ENCODE assay signal across 16 cellular contexts in genomic region chr12:114686421-114687268, GRCh38. TPM values are rescaled to one million over a fixed set of nuclear protein-coding genes. Genes with fewer than 3 reads are reported as not detected.
DNase-seq lines count a peak whose midpoint lies in the region; ATAC-seq and TF ChIP-seq lines count a peak whose summit lies in the region.
"Had no signal": no experiment of that assay in that cellular context is flagged by ENCODE, and none has a peak within 500 bp of the region (broad histone marks: within the 10 kb centered on the region; RNA-seq: fewer than 3 reads in every experiment).

No MANE protein-coding gene starts in this region.

- WGBS in thyroid gland, 2 donors, result 19 to 25% methylated on average over 39 to 42 of the region's 42 CpGs
- 17 to 27% (median 19%) methylated on average over 42 of the region's 42 CpGs for WGBS in spleen, 5 donors

- H3K27ac ChIP-seq in thyroid gland (peak overlapping the region; percentile 97 to 99 (median 99)), spleen (no peak overlapping the region)
- H3K27ac ChIP-seq: HL-60, SJSA1 had no signal

- H3K9me3 ChIP-seq in thyroid gland, result no peaks in the 10 kb centered on the region
- no peaks in the 10 kb centered on the region for H3K9me3 ChIP-seq in spleen
- H3K9me3 ChIP-seq: SJSA1 had no signal

- H3K36me3 ChIP-seq in thyroid gland, result peaks cover 0 to 6% of the 10 kb centered on the region in 2 donors
- H3K36me3 ChIP-seq in spleen, result no peaks in the 10 kb centered on the region

- intact Hi-C loops in activated CD8-positive, alpha-beta T cell treated with anti-CD3 and anti-CD28 coated beads for 36 hours (cut with micrococcal nuclease), result loop anchor here (10.0 kb wide), 1 partner anchor 282 kb away; the partner anchor contains the start of gene TBX5
- intact Hi-C loops in thyroid gland (cut with DNase I) (no loop called here), spleen (cut with DNase I; ENCODE audit: low total_unique reads) (no loop called here)

- CTCF ChIA-PET in activated CD8-positive, alpha-beta T cell treated with anti-CD3 and anti-CD28 coated beads, Interleukin-2, amount 10 ng/mL, durations not matched to agents 7 days and 5 days (lab: Charles Lee), result no interaction called here
- CTCF ChIA-PET in activated CD8-positive, alpha-beta T cell treated with anti-CD3 and anti-CD28 coated beads for 36 hours (lab: Charles Lee), result no interaction called here

- peaks cover 7% of the 10 kb centered on the region for H3K36me3 Mint-ChIP-seq in activated CD8-positive, alpha-beta T cell treated with anti-CD3 and anti-CD28 coated beads, Interleukin-2, amount 10 ng/mL, durations not matched to agents 7 days and 5 days (ENCODE audit: low read depth)
- H3K36me3 Mint-ChIP-seq in activated CD8-positive, alpha-beta T cell treated with anti-CD3 and anti-CD28 coated beads for 36 hours (ENCODE audit: low read depth), result no peaks in the 10 kb centered on the region
- H3K36me3 Mint-ChIP-seq in mesothelial cell of epicardium, result peaks cover 12% of the 10 kb centered on the region
- H3K36me3 Mint-ChIP-seq: immature natural killer cell had no signal

- H3K27me3 ChIP-seq in thyroid gland (no peaks in the 10 kb centered on the region), spleen (replicated peaks in 1 of 7) (peaks cover 4 to 100% (median 80%) of the 10 kb centered on the region in 7 donors)
- H3K27me3 ChIP-seq: SJSA1 had no signal

- H3K9me3 Mint-ChIP-seq in activated CD8-positive, alpha-beta T cell treated with anti-CD3 and anti-CD28 coated beads, Interleukin-2, amount 10 ng/mL, durations not matched to agents 7 days and 5 days (ENCODE audit: insufficient read depth), result peaks cover 11% of the 10 kb centered on the region
- H3K9me3 Mint-ChIP-seq in activated CD8-positive, alpha-beta T cell treated with anti-CD3 and anti-CD28 coated beads for 36 hours, result peaks cover 1% of the 10 kb centered on the region
- no peaks in the 10 kb centered on the region for H3K9me3 Mint-ChIP-seq in mesothelial cell of epicardium
- H3K9me3 Mint-ChIP-seq: memory B cell had no signal

- H3K27me3 Mint-ChIP-seq in activated CD8-positive, alpha-beta T cell treated with anti-CD3 and anti-CD28 coated beads, Interleukin-2, amount 10 ng/mL, durations not matched to agents 7 days and 5 days (ENCODE audit: low read depth), result peaks cover 90% of the 10 kb centered on the region
- H3K27me3 Mint-ChIP-seq in activated CD8-positive, alpha-beta T cell treated with anti-CD3 and anti-CD28 coated beads for 36 hours, result peaks cover 93% of the 10 kb centered on the region
- peaks cover 6% of the 10 kb centered on the region for H3K27me3 Mint-ChIP-seq in mesothelial cell of epicardium (ENCODE audit: low read depth)

- no peak for DNase-seq in activated CD8-positive, alpha-beta T cell treated with anti-CD3 and anti-CD28 coated beads, Interleukin-2, amount 10 ng/mL, durations not matched to agents 7 days and 5 days
- DNase-seq in activated CD8-positive, alpha-beta T cell treated with anti-CD3 and anti-CD28 coated beads for 36 hours, result no peak
- DNase-seq in ecto neural progenitor cell (ENCODE audit: low spot score) (peak; percentile 66), mesothelial cell of epicardium (ENCODE audit: low spot score in 2 of 2, unreplicated experiment in 2 of 2) (peak in 1 of 2 experiments; percentile 52), thyroid gland (peak; percentile 76 to 78), spleen (no peak)
- DNase-seq: activated effector memory CD4-positive, alpha-beta T cell treated with Interleukin-2 at 50 U/mL for 16 hours; foreskin melanocyte; immature natural killer cell; NCI-H146; stimulated activated CD4-positive, alpha-beta T cell treated with anti-CD3 and anti-CD28 coated beads, Interleukin-1b, Interleukin-23, amount 100 ng/mL, for 48 hours had no signal

- peaks cover 40 to 47% of the 10 kb centered on the region in 2 donors for H3K4me1 ChIP-seq in thyroid gland
- H3K4me1 ChIP-seq in spleen, result peaks cover 0 to 39% (median 18%) of the 10 kb centered on the region in 6 donors

- no peak for ATAC-seq in activated CD8-positive, alpha-beta T cell treated with anti-CD3 and anti-CD28 coated beads, Interleukin-2, amount 10 ng/mL, durations not matched to agents 7 days and 5 days
- ATAC-seq in activated CD8-positive, alpha-beta T cell treated with anti-CD3 and anti-CD28 coated beads for 36 hours, result no peak
- ATAC-seq in HG03108 (IDR thresholded peaks at IDR 0.05; ENCODE audit: unreplicated experiment) (no peak), GM18907 (IDR thresholded peaks at IDR 0.05; ENCODE audit: unreplicated experiment) (no peak)

- H3K4me3 ChIP-seq in thyroid gland (replicated peaks in 1 of 3) (peak overlapping the region in 1 of 3 donors; percentile 8), spleen (no peak overlapping the region)
- H3K4me3 ChIP-seq: SJSA1 had no signal

- no peak overlapping the region for H3K4me3 Mint-ChIP-seq in activated CD8-positive, alpha-beta T cell treated with anti-CD3 and anti-CD28 coated beads, Interleukin-2, amount 10 ng/mL, durations not matched to agents 7 days and 5 days
- no peak overlapping the region for H3K4me3 Mint-ChIP-seq in activated CD8-positive, alpha-beta T cell treated with anti-CD3 and anti-CD28 coated beads for 36 hours
- peak overlapping the region; percentile 100 for H3K4me3 Mint-ChIP-seq in mesothelial cell of epicardium
- H3K4me3 Mint-ChIP-seq: memory B cell had no signal

- no peak for TF ChIP-seq CTCF in activated CD8-positive, alpha-beta T cell treated with anti-CD3 and anti-CD28 coated beads for 36 hours (IDR thresholded peaks at IDR 0.05)
- TF ChIP-seq CTCF in mesothelial cell of epicardium (IDR thresholded peaks at IDR 0.05; ENCODE audit: unreplicated experiment) (no peak), thyroid gland (IDR thresholded peaks at IDR 0.05) (no peak), spleen (IDR thresholded peaks at IDR 0.05 in 8 of 11, conservative IDR thresholded peaks at IDR 0.05 in 3 of 11) (no peak)

- peak overlapping the region; percentile 48 for H3K27ac Mint-ChIP-seq in activated CD8-positive, alpha-beta T cell treated with anti-CD3 and anti-CD28 coated beads, Interleukin-2, amount 10 ng/mL, durations not matched to agents 7 days and 5 days
- no peak overlapping the region for H3K27ac Mint-ChIP-seq in activated CD8-positive, alpha-beta T cell treated with anti-CD3 and anti-CD28 coated beads for 36 hours
- H3K27ac Mint-ChIP-seq in mesothelial cell of epicardium, result peak overlapping the region; percentile 100
- H3K27ac Mint-ChIP-seq: immature natural killer cell, memory B cell had no signal

- H3K4me1 Mint-ChIP-seq in activated CD8-positive, alpha-beta T cell treated with anti-CD3 and anti-CD28 coated beads, Interleukin-2, amount 10 ng/mL, durations not matched to agents 7 days and 5 days (ENCODE audit: low read depth), result peaks cover 14% of the 10 kb centered on the region
- H3K4me1 Mint-ChIP-seq in activated CD8-positive, alpha-beta T cell treated with anti-CD3 and anti-CD28 coated beads for 36 hours (ENCODE audit: low read depth), result peaks cover 21% of the 10 kb centered on the region
- peaks cover 67% of the 10 kb centered on the region for H3K4me1 Mint-ChIP-seq in mesothelial cell of epicardium

- POLR2A ChIA-PET in activated CD8-positive, alpha-beta T cell treated with anti-CD3 and anti-CD28 coated beads, Interleukin-2, amount 10 ng/mL, durations not matched to agents 7 days and 5 days (lab: Charles Lee), result no interaction called here
- POLR2A ChIA-PET in activated CD8-positive, alpha-beta T cell treated with anti-CD3 and anti-CD28 coated beads for 36 hours (lab: Charles Lee), result no interaction called here

- TF ChIP-seq POLR2A in thyroid gland (IDR thresholded peaks at IDR 0.05) (no peak), spleen (IDR thresholded peaks at IDR 0.05) (no peak)

RNA-seq across cellular contexts. Expression of gene TBX3, which starts 2.7 kb away (rescaled TPM):
- total RNA-seq in activated CD8-positive, alpha-beta T cell treated with anti-CD3 and anti-CD28 coated beads, Interleukin-2, amount 10 ng/mL, durations not matched to agents 7 days and 5 days, result not detected
- total RNA-seq in activated CD8-positive, alpha-beta T cell treated with anti-CD3 and anti-CD28 coated beads for 36 hours, result not detected
- total RNA-seq in mesothelial cell of epicardium (409 to 427 TPM (median 425 TPM) in 3 replicates), thyroid gland (100 to 1,000 TPM; 104 to 258 (median 192) TPM), spleen (10 to 100 TPM; 10.2 to 22.1 (median 16.3) TPM)
- 1 to 10 TPM; 3.1 to 6.9 (median 3.5) TPM for polyA plus RNA-seq in spleen
- polyA plus RNA-seq: immature natural killer cell had no signal

Comparison
In these comparisons a context has a peak if more than half of its experiments do, and no peak if none do; other contexts are left out.
1. DNase-seq: peak in ecto neural progenitor cell (single experiment) and thyroid gland (2 of 2); none in activated CD8-positive, alpha-beta T cell treated with anti-CD3 and anti-CD28 coated beads, Interleukin-2, amount 10 ng/mL, durations not matched to agents 7 days and 5 days (single experiment), activated CD8-positive, alpha-beta T cell treated with anti-CD3 and anti-CD28 coated beads for 36 hours (single experiment) and spleen (single experiment).
2. H3K27ac ChIP-seq: peak in thyroid gland (3 of 3); none in spleen (0 of 8).
3. RNA of gene TBX3, which starts 2.7 kb away (total RNA-seq): 409 to 427 TPM in mesothelial cell of epicardium, 104 to 258 TPM in thyroid gland and 10.2 to 22.1 TPM in spleen; not detected in activated CD8-positive, alpha-beta T cell treated with anti-CD3 and anti-CD28 coated beads, Interleukin-2, amount 10 ng/mL, durations not matched to agents 7 days and 5 days and not detected in activated CD8-positive, alpha-beta T cell treated with anti-CD3 and anti-CD28 coated beads for 36 hours; every median in the first group is over 10 times any median in the second.